Comparison of ENCODE assay signal across 2 cellular contexts in genomic region chr4:152162331-152162697, GRCh38.
TF ChIP-seq lines count a peak whose summit lies in the region.

No MANE protein-coding gene starts in this region.

TF ChIP-seq in SK-N-SH, 30 proteins besides CTCF, POLR2A, EP300 and RAD21 (continued from another document):
- TF ChIP-seq, protein P1, sequence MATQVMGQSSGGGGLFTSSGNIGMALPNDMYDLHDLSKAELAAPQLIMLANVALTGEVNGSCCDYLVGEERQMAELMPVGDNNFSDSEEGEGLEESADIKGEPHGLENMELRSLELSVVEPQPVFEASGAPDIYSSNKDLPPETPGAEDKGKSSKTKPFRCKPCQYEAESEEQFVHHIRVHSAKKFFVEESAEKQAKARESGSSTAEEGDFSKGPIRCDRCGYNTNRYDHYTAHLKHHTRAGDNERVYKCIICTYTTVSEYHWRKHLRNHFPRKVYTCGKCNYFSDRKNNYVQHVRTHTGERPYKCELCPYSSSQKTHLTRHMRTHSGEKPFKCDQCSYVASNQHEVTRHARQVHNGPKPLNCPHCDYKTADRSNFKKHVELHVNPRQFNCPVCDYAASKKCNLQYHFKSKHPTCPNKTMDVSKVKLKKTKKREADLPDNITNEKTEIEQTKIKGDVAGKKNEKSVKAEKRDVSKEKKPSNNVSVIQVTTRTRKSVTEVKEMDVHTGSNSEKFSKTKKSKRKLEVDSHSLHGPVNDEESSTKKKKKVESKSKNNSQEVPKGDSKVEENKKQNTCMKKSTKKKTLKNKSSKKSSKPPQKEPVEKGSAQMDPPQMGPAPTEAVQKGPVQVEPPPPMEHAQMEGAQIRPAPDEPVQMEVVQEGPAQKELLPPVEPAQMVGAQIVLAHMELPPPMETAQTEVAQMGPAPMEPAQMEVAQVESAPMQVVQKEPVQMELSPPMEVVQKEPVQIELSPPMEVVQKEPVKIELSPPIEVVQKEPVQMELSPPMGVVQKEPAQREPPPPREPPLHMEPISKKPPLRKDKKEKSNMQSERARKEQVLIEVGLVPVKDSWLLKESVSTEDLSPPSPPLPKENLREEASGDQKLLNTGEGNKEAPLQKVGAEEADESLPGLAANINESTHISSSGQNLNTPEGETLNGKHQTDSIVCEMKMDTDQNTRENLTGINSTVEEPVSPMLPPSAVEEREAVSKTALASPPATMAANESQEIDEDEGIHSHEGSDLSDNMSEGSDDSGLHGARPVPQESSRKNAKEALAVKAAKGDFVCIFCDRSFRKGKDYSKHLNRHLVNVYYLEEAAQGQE (IDR thresholded peaks at IDR 0.05; ENCODE audit: low read depth, low read length), result no peak
- peak; percentile 5; the same call in 1 of the 2 replicates for TF ChIP-seq MEF2A (IDR thresholded peaks at IDR 0.05; ENCODE audit: borderline replicate concordance, low read depth)

TF ChIP-seq in SK-N-SH treated with all-trans-retinoic acid at 6 μM for 48 hours, 23 proteins besides CTCF, POLR2A, EP300 and RAD21 (continued from another document):
- TF ChIP-seq ZFP30 (CRISPR knock-in tag; IDR thresholded peaks at IDR 0.05), result no peak
- no peak for TF ChIP-seq CSDC2 (CRISPR knock-in tag; IDR thresholded peaks at IDR 0.05)
- TF ChIP-seq ZNF70 (CRISPR knock-in tag; IDR thresholded peaks at IDR 0.05), result no peak
